ENCODE assay signal across 19 cellular contexts in genomic region chr5:68015381-68015780, GRCh38.
A peak's percentile ranks its signal among the peaks of the same experiment; 100 is the strongest.
DNase-seq lines count a peak whose midpoint lies in the region; ATAC-seq and TF ChIP-seq lines count a peak whose summit lies in the region.
"Had no signal": no experiment of that assay in that cellular context is flagged by ENCODE, and none has a peak within 500 bp of the region (broad histone marks: within the 10 kb centered on the region; RNA-seq: fewer than 3 reads in every experiment).

No MANE protein-coding gene starts in this region.

- ATAC-seq in left colon = no peak
- ATAC-seq: CD8-positive, alpha-beta T cell had no signal

- H3K4me1 ChIP-seq in mammary epithelial cell (ENCODE audit: insufficient read depth, low read length) = no peaks in the 10 kb centered on the region
- H3K4me1 ChIP-seq in uterus = no peaks in the 10 kb centered on the region
- H3K4me1 ChIP-seq: HAP-1 had no signal

- no peaks in the 10 kb centered on the region for H4K20me1 ChIP-seq in mammary epithelial cell (ENCODE audit: insufficient read depth, low read length)

- H3K79me2 ChIP-seq in mammary epithelial cell (ENCODE audit: insufficient read depth, low read length) = no peaks in the 10 kb centered on the region

- no peak overlapping the region for H3K9ac ChIP-seq in mammary epithelial cell (ENCODE audit: insufficient read depth, low read length)

- intact Hi-C loops in mammary epithelial cell (cut with micrococcal nuclease) = no loop called here
- intact Hi-C loops in MCF 10A (cut with micrococcal nuclease) = no loop called here
- intact Hi-C loops in uterus (cut with DNase I; ENCODE audit: low total_unique reads) = no loop called here
- intact Hi-C loops in left colon (cut with DNase I, micrococcal nuclease) = no loop called here

- no peak overlapping the region for H3K27ac Mint-ChIP-seq in MCF 10A (ENCODE audit: low read depth, unreplicated experiment)
- H3K27ac Mint-ChIP-seq: CD8-positive, alpha-beta T cell had no signal

- TF ChIP-seq CTCF in mammary epithelial cell (conservative IDR thresholded peaks at IDR 0.05 in 1 of 2, IDR thresholded peaks at IDR 0.05 in 1 of 2; ENCODE audit: extremely low read depth in 1 of 2, insufficient read depth in 1 of 2, low read depth in 1 of 2, low read length in 2 of 2) = no peak
- TF ChIP-seq CTCF in MCF 10A (IDR thresholded peaks at IDR 0.05; ENCODE audit: unreplicated experiment) = no peak
- no peak for TF ChIP-seq CTCF in uterus (IDR thresholded peaks at IDR 0.05)

- dilution Hi-C loops in mammary epithelial cell (cut with HindIII; ENCODE audit: low sequenced_read_pairs) = no loop called here

- H3K27me3 ChIP-seq in mammary epithelial cell (ENCODE audit: insufficient read depth, low read length) = no peaks in the 10 kb centered on the region
- H3K27me3 ChIP-seq in uterus = no peaks in the 10 kb centered on the region

- BruUV-seq in mammary epithelial cell (replicated peaks; lab: Mats Ljungman, UMichigan) (no TSS peak), MCF 10A (replicated peaks; lab: Mats Ljungman, UMichigan) (no TSS peak)

- H3K36me3 ChIP-seq in mammary epithelial cell (ENCODE audit: insufficient read depth, low read length) = no peaks in the 10 kb centered on the region
- no peaks in the 10 kb centered on the region for H3K36me3 ChIP-seq in uterus
- H3K36me3 ChIP-seq: HAP-1 had no signal

- H3K4me2 ChIP-seq in mammary epithelial cell (ENCODE audit: insufficient read depth, low read depth, low read length) = no peak overlapping the region

- no peak for TF ChIP-seq POLR2A in uterus (IDR thresholded peaks at IDR 0.05)

- no peaks in the 10 kb centered on the region for H3K9me3 ChIP-seq in mammary epithelial cell (replicated peaks; ENCODE audit: insufficient read depth, low read length)
- H3K9me3 ChIP-seq in uterus = no peaks in the 10 kb centered on the region
- H3K9me3 ChIP-seq: HAP-1 had no signal

- no peak for DNase-seq in mammary epithelial cell
- DNase-seq in MCF 10A (ENCODE audit: unreplicated experiment) = no peak
- DNase-seq in medulla oblongata (ENCODE audit: extremely low spot score) = peak; percentile 76
- DNase-seq in pons (ENCODE audit: low spot score) = peak; percentile 91
- no peak for DNase-seq in uterus
- no peak for DNase-seq in activated naive CD4-positive, alpha-beta T cell treated with Interleukin-2 at 50 U/mL for 16 hours
- DNase-seq in left colon = no peak
- no peak for DNase-seq in mesenteric fat pad (ENCODE audit: low spot score)
- DNase-seq: CD8-positive, alpha-beta T cell; DMS79 treated with DMSO at 0.1 percent for 48 hours; NCI-H1436; NCI-H2029; NCI-H2171; NCI-H446 treated with DMSO at 0.1 percent for 48 hours; NK-92 treated with Interleukin-12 subunit alpha and Interleukin-12 subunit beta, amount 100 ng/mL, for 24 hours; OCI-M1; RPMI8226 had no signal

- in situ Hi-C loops in mammary epithelial cell (cut with MboI; ENCODE audit: low sequenced_read_pairs in 2 of 2) = loop anchor here in 1 of 2 donors (25.0 kb wide), 1 partner anchor 778 kb away; no protein-coding TSS in a partner anchor

- H3K4me3 ChIP-seq in mammary epithelial cell (replicated peaks in 1 of 3; ENCODE audit: insufficient read depth in 1 of 3, low read depth in 2 of 3, low read length in 3 of 3) (no peak overlapping the region), uterus (no peak overlapping the region)
- H3K4me3 ChIP-seq: HAP-1 had no signal

- H3K4me3 Mint-ChIP-seq in MCF 10A (ENCODE audit: unreplicated experiment) = no peak overlapping the region
- H3K4me3 Mint-ChIP-seq: CD8-positive, alpha-beta T cell had no signal

- H3K9me3 Mint-ChIP-seq in MCF 10A (ENCODE audit: unreplicated experiment) = no peaks in the 10 kb centered on the region
- H3K9me3 Mint-ChIP-seq: CD8-positive, alpha-beta T cell had no signal

- H3K27me3 Mint-ChIP-seq in MCF 10A (ENCODE audit: insufficient read depth, unreplicated experiment) = no peaks in the 10 kb centered on the region

- POLR2A ChIA-PET in MCF 10A (lab: Yijun Ruan, JAX) = interaction anchor here (1.6 kb wide), 2 partner anchors 10 to 72 kb away, joined by 4 to 7 read pairs; no protein-coding TSS in a partner anchor

- CTCF ChIA-PET in mammary epithelial cell (lab: Charles Lee; ENCODE audit: low non-redundant PET) (no interaction called here), MCF 10A (lab: Yijun Ruan, JAX) (interaction anchor here (0.6 kb wide), 1 partner anchor 8 kb away, joined by 3 read pairs; no protein-coding TSS in a partner anchor)

- peaks cover 6% of the 10 kb centered on the region for H3K4me1 Mint-ChIP-seq in MCF 10A (ENCODE audit: insufficient read depth, unreplicated experiment)

- no peak overlapping the region for H3K27ac ChIP-seq in mammary epithelial cell (ENCODE audit: insufficient read depth, low read depth, low read length)
- H3K27ac ChIP-seq in uterus = no peak overlapping the region
- H3K27ac ChIP-seq: 22Rv1 had no signal

- 9% methylated on average over 3 of the region's 3 CpGs for WGBS in mammary epithelial cell (ENCODE audit: low coverage, missing lambda C conversion rate)

- H2AFZ ChIP-seq in mammary epithelial cell (ENCODE audit: low read depth, low read length) = peak overlapping the region; percentile 44

- no peaks in the 10 kb centered on the region for H3K36me3 Mint-ChIP-seq in MCF 10A (ENCODE audit: insufficient read depth, unreplicated experiment)
- H3K36me3 Mint-ChIP-seq: CD8-positive, alpha-beta T cell had no signal

Comparison
In these comparisons a context has a peak if more than half of its experiments do, and no peak if none do; other contexts are left out.
1. DNase-seq: peak in medulla oblongata (single experiment) and pons (single experiment); none in mammary epithelial cell (single experiment), MCF 10A (single experiment), uterus (0 of 2), activated naive CD4-positive, alpha-beta T cell treated with Interleukin-2 at 50 U/mL for 16 hours (single experiment), left colon (0 of 2) and mesenteric fat pad (single experiment).